36 cellular contexts compared by ENCODE assay signal in the genomic region with DNA sequence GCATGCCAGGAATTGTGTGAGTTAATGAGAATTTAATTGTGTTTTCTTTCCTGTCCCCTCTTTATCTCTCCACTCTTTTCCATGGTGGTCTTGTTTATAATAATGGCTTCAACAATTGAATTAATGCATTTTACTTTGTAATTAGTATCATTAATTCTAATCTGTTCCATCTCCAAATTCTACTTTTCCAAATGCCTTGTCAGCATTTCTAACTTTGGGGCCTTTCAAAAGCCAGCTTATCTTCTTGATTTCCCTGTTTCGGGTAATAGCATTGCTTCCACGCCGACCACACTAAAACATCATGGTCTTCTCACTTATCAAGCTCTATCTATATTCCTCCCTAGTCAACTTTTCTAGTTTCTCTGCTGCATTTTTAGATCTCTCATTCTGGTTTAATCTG. TPM values are rescaled to one million over a fixed set of nuclear protein-coding genes. Genes with fewer than 3 reads are reported as not detected.
"Had no signal": no experiment of that assay in that cellular context is flagged by ENCODE, and none has a peak within 500 bp of the region (broad histone marks: within the 10 kb centered on the region; RNA-seq: fewer than 3 reads in every experiment).

No MANE protein-coding gene starts in this region.

- H3K27me3 ChIP-seq: adrenal gland, ascending aorta, body of pancreas, brain microvascular endothelial cell, breast epithelium, cardiac muscle cell had no signal

- H3K4me1 ChIP-seq: adrenal gland, ascending aorta, body of pancreas, breast epithelium had no signal

- H3K9me3 ChIP-seq: adrenal gland, ascending aorta, body of pancreas, breast epithelium had no signal

- FAIRE-seq: astrocyte, bronchial epithelial cell had no signal

- DNase-seq: activated effector memory CD4-positive, alpha-beta T cell treated with anti-CD3 and anti-CD28 coated beads, Interleukin-2, amount 50 U/mL, for 16 hours; activated effector memory CD4-positive, alpha-beta T cell treated with Interleukin-2 at 50 U/mL for 16 hours; activated gamma-delta T cell; activated gamma-delta T cell treated with Interleukin-2 at 50 U/mL for 16 hours; activated naive CD4-positive, alpha-beta T cell; activated naive CD4-positive, alpha-beta T cell treated with anti-CD3 and anti-CD28 coated beads for 36 hours; activated naive CD4-positive, alpha-beta T cell treated with anti-CD3 and anti-CD28 coated beads, Interleukin-2, amount 10 ng/mL, durations not matched to agents 7 days and 5 days; activated naive CD4-positive, alpha-beta T cell treated with anti-CD3 and anti-CD28 coated beads, Interleukin-2, amount 50 U/mL, for 16 hours; activated naive CD4-positive, alpha-beta T cell treated with Interleukin-2 at 50 U/mL for 16 hours; activated naive CD8-positive, alpha-beta T cell treated with anti-CD3 and anti-CD28 coated beads for 36 hours; activated naive CD8-positive, alpha-beta T cell treated with anti-CD3 and anti-CD28 coated beads, Interleukin-2, amount 10 ng/mL, durations not matched to agents 7 days and 5 days; activated naive CD8-positive, alpha-beta T cell treated with anti-CD3 and anti-CD28 coated beads, Interleukin-2, amount 50 U/mL, for 24 hours; activated T-cell treated with anti-CD3 and anti-CD28 coated beads, Interleukin-2, amount 50 U/mL, for 24 hours; activated T-cell treated with anti-CD3 and anti-CD28 coated beads, Interleukin-2, amount 50 U/mL, for 4 hours; activated T-cell treated with anti-CD3 and anti-CD28 coated beads, Interleukin-2, amount 50 U/mL, for 48 hours; activated T-cell treated with anti-CD3 and anti-CD28 coated beads, Interleukin-2, amount 50 U/mL, for 72 hours; adrenal gland; amniotic stem cell; amygdala; anterior cingulate cortex; aorta; body of pancreas; brain microvascular endothelial cell; caudate nucleus; central memory CD4-positive, alpha-beta T cell; cerebellar nuclear complex had no signal

- H3K4me3 ChIP-seq: adrenal gland, ascending aorta, body of pancreas, breast epithelium, cardiac muscle cell had no signal

- ATAC-seq: activated naive CD4-positive, alpha-beta T cell treated with anti-CD3 and anti-CD28 coated beads, Interleukin-2, amount 50 U/mL, for 72 hours; activated naive CD8-positive, alpha-beta T cell treated with anti-CD3 and anti-CD28 coated beads, Interleukin-2, amount 50 U/mL, for 24 hours; activated T-cell treated with anti-CD3 and anti-CD28 coated beads, Interleukin-2, amount 50 U/mL, for 4 hours; activated T-cell treated with anti-CD3 and anti-CD28 coated beads, Interleukin-2, amount 50 U/mL, for 72 hours; activated T-helper 17 cell treated with anti-CD3 and anti-CD28 coated beads, Interleukin-2, amount 50 U/mL, for 72 hours; body of pancreas had no signal

- H3K27ac ChIP-seq: adrenal gland, ascending aorta, body of pancreas, brain microvascular endothelial cell, breast epithelium, cardiac muscle cell had no signal

- H3K36me3 ChIP-seq: adrenal gland, ascending aorta, brain microvascular endothelial cell, breast epithelium, cardiac muscle cell had no signal

RNA-seq across cellular contexts. Expression of a gene that starts 54.2 kb away (rescaled TPM):
- total RNA-seq: activated naive CD4-positive, alpha-beta T cell treated with anti-CD3 and anti-CD28 coated beads for 36 hours; activated naive CD4-positive, alpha-beta T cell treated with anti-CD3 and anti-CD28 coated beads, Interleukin-2, amount 50 U/mL, for 72 hours; activated naive CD8-positive, alpha-beta T cell treated with anti-CD3 and anti-CD28 coated beads for 36 hours; activated naive CD8-positive, alpha-beta T cell treated with anti-CD3 and anti-CD28 coated beads, Interleukin-2, amount 10 ng/mL, durations not matched to agents 7 days and 5 days; activated T-cell treated with anti-CD3 and anti-CD28 coated beads, Interleukin-2, amount 50 U/mL, for 4 hours; activated T-cell treated with anti-CD3 and anti-CD28 coated beads, Interleukin-2, amount 50 U/mL, for 72 hours; activated T-helper 1 cell treated with anti-CD3 and anti-CD28 coated beads, Interleukin-12 subunit alpha, Interleukin-12 subunit beta, Interleukin-2, Interleukin-4 antibody, amounts not matched to agents 30 ng/mL and 10 ng/mL and 1 ng/mL, durations not matched to agents 14 hours and 24 hours and 36 hours; activated T-helper 17 cell treated with anti-CD3 and anti-CD28 coated beads, Interleukin-2, amount 50 U/mL, for 72 hours; activated T-helper 2 cell treated with anti-CD3 and anti-CD28 coated beads, Interferon-gamma antibody, Interleukin-2, Interleukin-4, amounts not matched to agents 10 μg/mL and 5 μg/mL and 100 μg/mL, durations not matched to agents 14 hours and 24 hours and 36 hours; bronchial epithelial cell; chondrocyte had no signal
- polyA plus RNA-seq: aorta had no signal
